17 cellular contexts compared by ENCODE assay signal in the genomic region with DNA sequence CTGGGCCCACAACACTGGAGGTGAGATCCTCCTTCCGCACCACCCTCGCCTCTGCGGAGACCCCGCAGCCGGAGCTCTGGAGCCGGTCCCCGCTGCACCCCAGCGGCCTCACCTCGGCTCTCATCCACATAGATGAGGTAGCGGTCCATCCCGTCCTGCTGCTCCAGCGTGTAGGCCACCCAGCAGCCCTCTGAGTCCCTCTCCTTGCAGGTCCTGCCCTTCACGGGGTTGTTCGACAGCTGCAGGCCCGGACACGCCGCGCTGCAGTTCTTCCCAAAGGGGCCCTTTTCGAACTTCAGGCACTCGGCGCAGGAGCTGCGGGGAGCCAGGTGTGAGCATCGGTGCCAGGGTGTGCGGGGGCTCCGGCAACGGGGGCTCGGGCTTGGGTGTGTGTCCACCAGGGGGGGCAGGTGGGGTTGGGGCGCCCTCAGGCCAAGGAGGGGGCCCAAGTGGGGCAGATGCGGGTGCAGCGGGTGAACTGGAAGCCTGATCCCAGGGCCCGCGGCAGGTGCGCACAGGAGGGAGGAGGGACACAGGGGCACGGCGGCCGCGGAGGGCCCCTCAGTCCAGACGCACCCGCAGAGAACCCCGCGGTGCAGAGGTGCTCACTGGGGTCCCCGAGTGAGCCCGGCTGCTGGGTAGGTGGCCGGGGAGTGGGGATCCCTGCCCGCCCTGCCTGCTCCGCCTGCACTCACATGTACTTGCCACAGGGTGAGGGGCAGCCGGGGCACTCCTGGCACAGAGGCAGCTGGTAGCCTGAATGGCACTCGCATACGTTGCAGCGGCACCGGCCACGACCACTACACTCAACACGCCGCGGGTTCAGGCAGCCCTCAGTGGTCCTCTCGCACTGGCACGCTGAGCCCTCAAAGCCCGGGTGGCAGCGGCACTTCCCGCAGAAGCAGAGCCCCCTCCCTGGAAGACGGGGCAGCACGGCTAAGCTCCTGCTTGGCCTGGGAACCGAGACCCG. TPM values are rescaled to one million over a fixed set of nuclear protein-coding genes. Genes with fewer than 3 reads are reported as not detected.
DNase-seq lines count a peak whose midpoint lies in the region; ATAC-seq and TF ChIP-seq lines count a peak whose summit lies in the region.
"Had no signal": no experiment of that assay in that cellular context is flagged by ENCODE, and none has a peak within 500 bp of the region (broad histone marks: within the 10 kb centered on the region; RNA-seq: fewer than 3 reads in every experiment).

No MANE protein-coding gene starts in this region.

- H3K27me3 ChIP-seq in BE2C (0 out of 2 replicates have a peak, but pooled peaks cover 3% of the 10 kb centered on the region), GM06990 (replicated peaks; ENCODE audit: control insufficient read depth, insufficient read depth, low read length) (no peaks in the 10 kb centered on the region), lower lobe of right lung (ENCODE audit: low read depth) (peaks cover 6% of the 10 kb centered on the region), Peyer's patch (no peaks in the 10 kb centered on the region)

- no peaks in the 10 kb centered on the region for H3K9me3 Mint-ChIP-seq in chondrocyte (ENCODE audit: low read depth)
- no peaks in the 10 kb centered on the region for H3K9me3 Mint-ChIP-seq in activated T-cell treated with anti-CD3 and anti-CD28 coated beads, Interleukin-2, amount 50 U/mL, for 24 hours
- H3K9me3 Mint-ChIP-seq in mesothelial cell of epicardium: no peaks in the 10 kb centered on the region
- H3K9me3 Mint-ChIP-seq: CD4-positive, alpha-beta T cell had no signal

- no peak overlapping the region for H3K4me3 ChIP-seq in BE2C (ENCODE audit: low read depth, low read length)
- H3K4me3 ChIP-seq in GM06990 (replicated peaks; ENCODE audit: low read depth, low read length): no peak overlapping the region
- H3K4me3 ChIP-seq in lower lobe of right lung: no peak overlapping the region
- H3K4me3 ChIP-seq in Peyer's patch: no peak overlapping the region

- peak; percentile 11 for DNase-seq in BE2C
- DNase-seq in GM06990 (ENCODE audit: extremely low read depth, insufficient read length): no peak
- peak; percentile 94 for DNase-seq in chondrocyte (ENCODE audit: low spot score)
- peak; percentile 36 for DNase-seq in lower lobe of right lung
- DNase-seq in Peyer's patch: no peak
- no peak for DNase-seq in activated T-cell treated with anti-CD3 and anti-CD28 coated beads, Interleukin-2, amount 50 U/mL, for 24 hours
- DNase-seq in mesothelial cell of epicardium (ENCODE audit: low spot score in 2 of 2, unreplicated experiment in 2 of 2): no peak
- no peak for DNase-seq in SHP77 (lab: John Stamatoyannopoulos, UW)
- DNase-seq: AML-193; CD4-positive, alpha-beta T cell; DND-41; GOT3; KG1; NCI-H1436; NCI-H2029; NCI-H524 had no signal

- H3K36me3 ChIP-seq in BE2C (no peaks in the 10 kb centered on the region), GM06990 (ENCODE audit: control insufficient read depth, insufficient read depth, low read length) (peaks cover 19% of the 10 kb centered on the region), lower lobe of right lung (peaks cover 25% of the 10 kb centered on the region), Peyer's patch (no peaks in the 10 kb centered on the region)

- TF ChIP-seq POLR2A in Peyer's patch (IDR thresholded peaks at IDR 0.05): no peak

- H3K4me1 Mint-ChIP-seq in chondrocyte (ENCODE audit: low read depth) (no peaks in the 10 kb centered on the region), mesothelial cell of epicardium (no peaks in the 10 kb centered on the region)
- peaks cover 9% of the 10 kb centered on the region for H3K4me1 Mint-ChIP-seq in activated T-cell treated with anti-CD3 and anti-CD28 coated beads, Interleukin-2, amount 50 U/mL, for 24 hours (ENCODE audit: low read depth)

- no peaks in the 10 kb centered on the region for H3K4me1 ChIP-seq in BE2C
- no peaks in the 10 kb centered on the region for H3K4me1 ChIP-seq in lower lobe of right lung
- H3K4me1 ChIP-seq in Peyer's patch: no peaks in the 10 kb centered on the region

- H3K36me3 Mint-ChIP-seq in chondrocyte (ENCODE audit: low read depth) (no peaks in the 10 kb centered on the region), mesothelial cell of epicardium (no peaks in the 10 kb centered on the region)
- peaks cover 69% of the 10 kb centered on the region for H3K36me3 Mint-ChIP-seq in activated T-cell treated with anti-CD3 and anti-CD28 coated beads, Interleukin-2, amount 50 U/mL, for 24 hours (ENCODE audit: low read depth)

- H3K9me3 ChIP-seq in BE2C (no peaks in the 10 kb centered on the region), lower lobe of right lung (no peaks in the 10 kb centered on the region), Peyer's patch (no peaks in the 10 kb centered on the region)

- no peak for ATAC-seq in lower lobe of right lung
- ATAC-seq: Panc1 had no signal

- H3K27ac Mint-ChIP-seq in chondrocyte (ENCODE audit: unreplicated experiment) (no peak overlapping the region), mesothelial cell of epicardium (no peak overlapping the region)
- H3K27ac Mint-ChIP-seq in activated T-cell treated with anti-CD3 and anti-CD28 coated beads, Interleukin-2, amount 50 U/mL, for 24 hours: no peak overlapping the region
- H3K27ac Mint-ChIP-seq: CD4-positive, alpha-beta T cell had no signal

- no peak for TF ChIP-seq CTCF in BE2C (IDR thresholded peaks at IDR 0.05; ENCODE audit: low read depth, low read length)
- peak; percentile 14 for TF ChIP-seq CTCF in GM06990 (IDR thresholded peaks at IDR 0.05; ENCODE audit: insufficient read depth, low read length, poor library complexity, severe bottlenecking)
- TF ChIP-seq CTCF in chondrocyte (IDR thresholded peaks at IDR 0.05): no peak
- TF ChIP-seq CTCF in lower lobe of right lung (IDR thresholded peaks at IDR 0.05): no peak
- TF ChIP-seq CTCF in Peyer's patch (IDR thresholded peaks at IDR 0.05): no peak
- TF ChIP-seq CTCF in mesothelial cell of epicardium (IDR thresholded peaks at IDR 0.05; ENCODE audit: unreplicated experiment): no peak

- H3K27me3 Mint-ChIP-seq in chondrocyte (ENCODE audit: low read depth): peaks cover 28% of the 10 kb centered on the region
- no peaks in the 10 kb centered on the region for H3K27me3 Mint-ChIP-seq in activated T-cell treated with anti-CD3 and anti-CD28 coated beads, Interleukin-2, amount 50 U/mL, for 24 hours
- H3K27me3 Mint-ChIP-seq in mesothelial cell of epicardium (ENCODE audit: low read depth): peaks cover 10% of the 10 kb centered on the region
- H3K27me3 Mint-ChIP-seq: CD4-positive, alpha-beta T cell had no signal

- no peak overlapping the region for H3K4me3 Mint-ChIP-seq in chondrocyte (ENCODE audit: unreplicated experiment)
- H3K4me3 Mint-ChIP-seq in activated T-cell treated with anti-CD3 and anti-CD28 coated beads, Interleukin-2, amount 50 U/mL, for 24 hours: no peak overlapping the region
- no peak overlapping the region for H3K4me3 Mint-ChIP-seq in mesothelial cell of epicardium
- H3K4me3 Mint-ChIP-seq: CD4-positive, alpha-beta T cell had no signal

- intact Hi-C loops in lower lobe of right lung (cut with DNase I): no loop called here

- no peak overlapping the region for H3K27ac ChIP-seq in lower lobe of right lung
- H3K27ac ChIP-seq in Peyer's patch: no peak overlapping the region

RNA-seq across cellular contexts. Expression of gene PTTG1IP, which starts 15.4 kb away (rescaled TPM):
- polyA plus RNA-seq in BE2C (2012; ENCODE audit: insufficient read depth, insufficient read length, low read depth): 217 TPM
- 225 to 333 TPM (median 329 TPM) in 3 replicates for total RNA-seq in chondrocyte
- 209 TPM for total RNA-seq in lower lobe of right lung
- total RNA-seq in Peyer's patch: 100 to 1,000 TPM in 3 of 4 donors, 10 to 100 TPM in 1; 69.3 to 495 (median 390) TPM
- total RNA-seq in mesothelial cell of epicardium: 200 to 205 TPM (median 204 TPM) in 3 replicates

RNA-seq across cellular contexts. Expression of gene ITGB2, which starts 31.8 kb away (rescaled TPM):
- polyA plus RNA-seq in BE2C (2012; ENCODE audit: insufficient read depth, insufficient read length, low read depth): not detected
- total RNA-seq in chondrocyte (0.15 to 1.4 TPM (median 0.87 TPM) in 3 replicates), lower lobe of right lung (468 TPM), Peyer's patch (10 to 100 TPM in 3 of 4 donors, 1 to 10 TPM in 1; 9.3 to 58.6 (median 16.4) TPM), mesothelial cell of epicardium (0.61 to 1.4 TPM (median 0.74 TPM) in 3 replicates)

RNA-seq across cellular contexts. Expression of gene SLX9, which starts 51.0 kb away (rescaled TPM):
- 105 TPM for polyA plus RNA-seq in BE2C (2012; ENCODE audit: insufficient read depth, insufficient read length, low read depth)
- total RNA-seq in chondrocyte (20.4 to 27.4 TPM (median 24.0 TPM) in 3 replicates), lower lobe of right lung (15.7 TPM), Peyer's patch (10 to 100 TPM in 1 of 4 donors, 1 to 10 TPM in 2, not detected in 1; 7.8 to 10.5 (median 10.0) TPM), mesothelial cell of epicardium (30.6 to 32.3 TPM (median 31.8 TPM) in 3 replicates)

Comparison
In these comparisons a context has a peak if more than half of its experiments do, and no peak if none do; other contexts are left out.
1. DNase-seq: peak in BE2C (single experiment), chondrocyte (single experiment) and lower lobe of right lung (single experiment); none in GM06990 (single experiment), Peyer's patch (0 of 3), activated T-cell treated with anti-CD3 and anti-CD28 coated beads, Interleukin-2, amount 50 U/mL, for 24 hours (single experiment), mesothelial cell of epicardium (0 of 2) and SHP77 (0 of 2).